In genomic region chr1:150514260-150514659, GRCh38 we compare ENCODE assay signal across 2 cellular contexts.
TF ChIP-seq lines count a peak whose summit lies in the region.

No MANE protein-coding gene starts in this region.

TF ChIP-seq in IMR-90, 13 proteins besides CTCF, POLR2A, EP300 and RAD21:
- TF ChIP-seq CHD1 (IDR thresholded peaks at IDR 0.05; ENCODE audit: low read depth, low read length), result no peak

TF ChIP-seq in GM12891, 5 proteins besides CTCF, POLR2A, EP300 and RAD21:
- TF ChIP-seq PAX5 (IDR thresholded peaks at IDR 0.05; ENCODE audit: insufficient read depth, low read length, severe bottlenecking) (no peak), POU2F2 (IDR thresholded peaks at IDR 0.05; ENCODE audit: low read depth, low read length) (no peak), SPI1 (IDR thresholded peaks at IDR 0.05; ENCODE audit: low read depth, low read length) (no peak), TAF1 (IDR thresholded peaks at IDR 0.05; ENCODE audit: low read depth, low read length) (no peak), POLR2AphosphoS5 (IDR thresholded peaks at IDR 0.05; ENCODE audit: low read depth, low read length) (no peak)
